8 cellular contexts compared by ENCODE assay signal in genomic region chr19:57350877-57351805, GRCh38. TPM values are rescaled to one million over a fixed set of nuclear protein-coding genes. Genes with fewer than 3 reads are reported as not detected.
DNase-seq lines count a peak whose midpoint lies in the region; ATAC-seq and TF ChIP-seq lines count a peak whose summit lies in the region.

ZNF304 (plus strand) TSS chr19:57351271; CDS start chr19:57351665, 394 bp downstream.

- TF ChIP-seq EP300 in neural cell (conservative IDR thresholded peaks at IDR 0.05; ENCODE audit: poor library complexity, severe bottlenecking), result peak; percentile 17

- H3K27ac ChIP-seq in DOHH2 (ENCODE audit: low read depth, low read length) (no peak within 1 kb of the TSS), KOPT-K1 (ENCODE audit: low read depth, low read length, poor library complexity, severe bottlenecking) (peak within 1 kb of the TSS; percentile 67), neural cell (ENCODE audit: low read length) (peak within 1 kb of the TSS; percentile 81)

- H3F3A ChIP-seq in DOHH2 (ENCODE audit: control insufficient read depth, insufficient read depth) (no peaks in the 10 kb centered on the region), neural cell (ENCODE audit: insufficient read depth, low read length, poor library complexity, severe bottlenecking) (no peaks in the 10 kb centered on the region)

- no peak for TF ChIP-seq RAD21 in neural cell (conservative IDR thresholded peaks at IDR 0.05)

- H3K27ac Mint-ChIP-seq in stimulated activated naive CD8-positive, alpha-beta T cell treated with anti-CD3 and anti-CD28 coated beads, Interleukin-15, amount 100 ng/mL, for 72 hours, result peak within 1 kb of the TSS; percentile 92 to 96

- H3K4me1 Mint-ChIP-seq in stimulated activated naive CD8-positive, alpha-beta T cell treated with anti-CD3 and anti-CD28 coated beads, Interleukin-15, amount 100 ng/mL, for 72 hours, result peaks cover 31% of the 10 kb centered on the region

- H3K27me3 Mint-ChIP-seq in stimulated activated naive CD8-positive, alpha-beta T cell treated with anti-CD3 and anti-CD28 coated beads, Interleukin-15, amount 100 ng/mL, for 72 hours, result peaks cover 7% of the 10 kb centered on the region

- H3K9me3 ChIP-seq in DOHH2 (ENCODE audit: control insufficient read depth, insufficient read depth, low read length) (peaks cover 35% of the 10 kb centered on the region), KOPT-K1 (ENCODE audit: insufficient read depth, low read length, poor library complexity, severe bottlenecking) (no peaks in the 10 kb centered on the region), neural cell (ENCODE audit: low read length) (no peaks in the 10 kb centered on the region)

- H3K4me1 ChIP-seq in DOHH2 (ENCODE audit: control insufficient read depth, low read length), result peaks cover 4% of the 10 kb centered on the region; the same call in 1 of the 2 replicates

- H4K20me1 ChIP-seq in DOHH2 (ENCODE audit: control insufficient read depth, insufficient read depth, low read depth, low read length) (no peaks in the 10 kb centered on the region), neural cell (ENCODE audit: insufficient read depth) (peaks cover 4% of the 10 kb centered on the region)

- TF ChIP-seq CTCF in DOHH2 (IDR thresholded peaks at IDR 0.05; ENCODE audit: low read depth, low read length, poor library complexity, severe bottlenecking) (no peak), foreskin fibroblast (IDR thresholded peaks at IDR 0.05; ENCODE audit: low read depth, low read length) (no peak), neural cell (IDR thresholded peaks at IDR 0.05; ENCODE audit: poor library complexity, severe bottlenecking) (peak; percentile 21)

- H3K4me3 ChIP-seq in DOHH2 (ENCODE audit: low read length), result peak within 1 kb of the TSS; percentile 68
- peak within 1 kb of the TSS; percentile 78 to 97 for H3K4me3 ChIP-seq in foreskin fibroblast (ENCODE audit: low read depth in 1 of 2, low read length in 2 of 2)
- H3K4me3 ChIP-seq in neural cell (ENCODE audit: low read length), result peak within 1 kb of the TSS; percentile 93

- no peaks in the 10 kb centered on the region for H3K36me3 ChIP-seq in DOHH2 (ENCODE audit: control insufficient read depth, low read length)
- peaks cover 34% of the 10 kb centered on the region for H3K36me3 ChIP-seq in KOPT-K1 (ENCODE audit: insufficient read depth, low read length)
- H3K36me3 ChIP-seq in neural cell (ENCODE audit: insufficient read depth, low read length), result no peaks in the 10 kb centered on the region

- ATAC-seq in GM21786 (IDR thresholded peaks at IDR 0.05; ENCODE audit: unreplicated experiment), result peak; percentile 99
- ATAC-seq in stimulated activated naive CD8-positive, alpha-beta T cell treated with anti-CD3 and anti-CD28 coated beads, Interleukin-15, amount 100 ng/mL, for 72 hours, result peak; percentile 100

- H3K9me2 ChIP-seq in DOHH2 (replicated peaks; ENCODE audit: control insufficient read depth, low read length), result no peaks in the 10 kb centered on the region
- H3K9me2 ChIP-seq in neural cell (ENCODE audit: insufficient read depth, low read length), result no peaks in the 10 kb centered on the region

- H3K4me2 ChIP-seq in DOHH2 (ENCODE audit: low read length), result peak within 1 kb of the TSS; percentile 60
- H3K4me2 ChIP-seq in neural cell (ENCODE audit: low read length), result peak within 1 kb of the TSS; percentile 98

- peak within 1 kb of the TSS; percentile 95 for H3K9ac ChIP-seq in neural cell (ENCODE audit: low read length)

- H3K79me2 ChIP-seq in DOHH2 (ENCODE audit: control insufficient read depth, low read length) (no peaks in the 10 kb centered on the region), neural cell (replicated peaks; ENCODE audit: insufficient read depth, low read length) (peaks cover 25% of the 10 kb centered on the region)

- DNase-seq in RPMI8226 (peak; percentile 95), foreskin fibroblast (peak; percentile 95 to 98)
- peak; percentile 93 for DNase-seq in activated effector memory CD4-positive, alpha-beta T cell treated with anti-CD3 and anti-CD28 coated beads, Interleukin-2, amount 50 U/mL, for 16 hours
- DNase-seq in stimulated activated naive CD8-positive, alpha-beta T cell treated with anti-CD3 and anti-CD28 coated beads, Interleukin-15, amount 100 ng/mL, for 72 hours, result peak; percentile 74 to 85

- peaks cover 35 to 50% of the 10 kb centered on the region in 2 donors for H3K9me3 Mint-ChIP-seq in stimulated activated naive CD8-positive, alpha-beta T cell treated with anti-CD3 and anti-CD28 coated beads, Interleukin-15, amount 100 ng/mL, for 72 hours

- H3K4me3 Mint-ChIP-seq in stimulated activated naive CD8-positive, alpha-beta T cell treated with anti-CD3 and anti-CD28 coated beads, Interleukin-15, amount 100 ng/mL, for 72 hours, result peak within 1 kb of the TSS; percentile 95 to 99

- H2AFZ ChIP-seq in neural cell (ENCODE audit: low read depth, low read length), result peak within 1 kb of the TSS; percentile 98

- H3K27me3 ChIP-seq in DOHH2 (ENCODE audit: control insufficient read depth, low read length), result no peaks in the 10 kb centered on the region
- no peaks in the 10 kb centered on the region for H3K27me3 ChIP-seq in neural cell (ENCODE audit: insufficient read depth, low read depth, low read length)

TF ChIP-seq in neural cell, 6 proteins besides CTCF, POLR2A, EP300 and RAD21:
- TF ChIP-seq REST (IDR thresholded peaks at IDR 0.05; ENCODE audit: borderline replicate concordance) (peak; percentile 31), SMC3 (conservative IDR thresholded peaks at IDR 0.05; ENCODE audit: poor library complexity) (peak; percentile 37), EZH2 (IDR thresholded peaks at IDR 0.05; ENCODE audit: borderline replicate concordance, insufficient read depth, low read length, poor library complexity, severe bottlenecking) (no peak), MXI1 (conservative IDR thresholded peaks at IDR 0.05; ENCODE audit: poor library complexity, severe bottlenecking) (peak; percentile 87), POLR2AphosphoS5 (IDR thresholded peaks at IDR 0.05) (peak; percentile 94), TAF1 (IDR thresholded peaks at IDR 0.05; ENCODE audit: low read depth) (peak; percentile 62)

RNA-seq across cellular contexts. Expression of gene ZNF304, which starts in this region (rescaled TPM):
- 20.6 and 23.0 TPM in 2 replicates for polyA plus RNA-seq in neural cell
- 32.9 and 34.6 TPM in 2 replicates for polyA minus RNA-seq in neural cell
